Comparison of ENCODE assay signal across 18 cellular contexts in genomic region chr22:45531944-45532631, GRCh38. TPM values are rescaled to one million over a fixed set of nuclear protein-coding genes. Genes with fewer than 3 reads are reported as not detected.
DNase-seq lines count a peak whose midpoint lies in the region; ATAC-seq and TF ChIP-seq lines count a peak whose summit lies in the region.
"Had no signal": no experiment of that assay in that cellular context is flagged by ENCODE, and none has a peak within 500 bp of the region (broad histone marks: within the 10 kb centered on the region; RNA-seq: fewer than 3 reads in every experiment).

No MANE protein-coding gene starts in this region.

- WGBS in urinary bladder = 65% methylated on average over 5 of the region's 5 CpGs

- peak overlapping the region; percentile 44 for H3K27ac ChIP-seq in urinary bladder (ENCODE audit: low read depth)
- H3K27ac ChIP-seq: psoas muscle had no signal

- H3K4me1 ChIP-seq in urinary bladder (ENCODE audit: insufficient read depth) = peaks cover 2% of the 10 kb centered on the region
- H3K4me1 ChIP-seq: psoas muscle had no signal

- peaks cover 62% of the 10 kb centered on the region for H3K4me1 Mint-ChIP-seq in brain
- H3K4me1 Mint-ChIP-seq in mesothelial cell of epicardium = peaks cover 44% of the 10 kb centered on the region
- H3K4me1 Mint-ChIP-seq: central memory CD8-positive, alpha-beta T cell had no signal

- no peak overlapping the region for H3K4me3 ChIP-seq in urinary bladder (ENCODE audit: low read depth, low read length)
- H3K4me3 ChIP-seq: psoas muscle had no signal

- H3K36me3 ChIP-seq in urinary bladder (ENCODE audit: insufficient read depth) = no peaks in the 10 kb centered on the region

- H3K27ac Mint-ChIP-seq in brain (peak overlapping the region; percentile 81 to 97 (median 93)), mesothelial cell of epicardium (peak overlapping the region; percentile 96)
- H3K27ac Mint-ChIP-seq: activated naive CD8-positive, alpha-beta T cell had no signal

- DNase-seq in NCI-H82 (lab: John Stamatoyannopoulos, UW) = peak; percentile 32
- DNase-seq in NCI-H82 treated with DMSO at 0.1 percent for 48 hours (lab: John Stamatoyannopoulos, UW; ENCODE audit: unreplicated experiment) = no peak
- no peak for DNase-seq in mesothelial cell of epicardium (ENCODE audit: low spot score in 2 of 2, unreplicated experiment in 2 of 2)
- DNase-seq in A172 (ENCODE audit: low spot score) = no peak
- DNase-seq: activated T-cell treated with anti-CD3 and anti-CD28 coated beads for 4 hours, GDM1, KG1, mesendoderm, NCI-H187 treated with DMSO at 0.1 percent for 48 hours, NCI-H774, psoas muscle, T-helper 2 cell had no signal

- TF ChIP-seq CTCF in brain (conservative IDR thresholded peaks at IDR 0.05) (no peak), mesothelial cell of epicardium (IDR thresholded peaks at IDR 0.05; ENCODE audit: unreplicated experiment) (no peak)

- peak overlapping the region in 1 of 5 experiments; percentile 19 for H3K4me3 Mint-ChIP-seq in brain
- H3K4me3 Mint-ChIP-seq in mesothelial cell of epicardium = no peak overlapping the region
- H3K4me3 Mint-ChIP-seq: activated naive CD8-positive, alpha-beta T cell; central memory CD8-positive, alpha-beta T cell had no signal

- H3K27me3 Mint-ChIP-seq in brain (no peaks in the 10 kb centered on the region), mesothelial cell of epicardium (ENCODE audit: low read depth) (no peaks in the 10 kb centered on the region)
- H3K27me3 Mint-ChIP-seq: activated naive CD8-positive, alpha-beta T cell had no signal

- no peaks in the 10 kb centered on the region for H3K9me3 Mint-ChIP-seq in brain
- H3K9me3 Mint-ChIP-seq in mesothelial cell of epicardium = no peaks in the 10 kb centered on the region
- H3K9me3 Mint-ChIP-seq: central memory CD8-positive, alpha-beta T cell had no signal

- H3K36me3 Mint-ChIP-seq in brain (peaks cover 28% of the 10 kb centered on the region), mesothelial cell of epicardium (peaks cover 17% of the 10 kb centered on the region)
- H3K36me3 Mint-ChIP-seq: activated naive CD8-positive, alpha-beta T cell had no signal

- ATAC-seq in HG03095 (IDR thresholded peaks at IDR 0.05; ENCODE audit: unreplicated experiment) = no peak
- ATAC-seq in HG03442 (IDR thresholded peaks at IDR 0.05; ENCODE audit: unreplicated experiment) = no peak
- ATAC-seq: psoas muscle had no signal

RNA-seq across cellular contexts. Expression of gene FBLN1, which starts 29.4 kb away (rescaled TPM):
- polyA plus RNA-seq in brain (ENCODE audit: insufficient read depth, low read depth, low replicate concordance) (135 TPM), urinary bladder (1,381 TPM)
- total RNA-seq in mesothelial cell of epicardium (283 to 297 TPM (median 296 TPM) in 3 replicates), urinary bladder (700 TPM)
- total RNA-seq in A172 (2014; rRNA removed; shearing (Covaris generic)) = 58.8 and 59.6 TPM in 2 replicates
